Comparison of ENCODE assay signal across 8 cellular contexts in genomic region chr5:138177936-138178515, GRCh38.
DNase-seq lines count a peak whose midpoint lies in the region; ATAC-seq and TF ChIP-seq lines count a peak whose summit lies in the region.

No MANE protein-coding gene starts in this region.

- peaks cover 26 to 39% (median 35%) of the 10 kb centered on the region in 10 experiments for H3K4me1 ChIP-seq in BLaER1 treated with 17β-estradiol and CSF1 and Interleukin-3, amounts not matched to agents 10 nM and 100 nM

- ATAC-seq in GM19455 (IDR thresholded peaks at IDR 0.05; ENCODE audit: unreplicated experiment) = no peak
- ATAC-seq in HG02884 (IDR thresholded peaks at IDR 0.05; ENCODE audit: unreplicated experiment) = no peak

- peaks cover 53 to 70% (median 66%) of the 10 kb centered on the region in 11 experiments for H3K36me3 ChIP-seq in BLaER1 treated with 17β-estradiol and CSF1 and Interleukin-3, amounts not matched to agents 10 nM and 100 nM
- H3K36me3 ChIP-seq in brain microvascular endothelial cell (replicated peaks) = peaks cover 13% of the 10 kb centered on the region

- H3K27me3 ChIP-seq in BLaER1 treated with 17β-estradiol and CSF1 and Interleukin-3, amounts not matched to agents 10 nM and 100 nM = no peaks in the 10 kb centered on the region
- H3K27me3 ChIP-seq in brain microvascular endothelial cell (replicated peaks) = no peaks in the 10 kb centered on the region

- H3K27ac ChIP-seq in BLaER1 treated with 17β-estradiol and CSF1 and Interleukin-3, amounts not matched to agents 10 nM and 100 nM = peak overlapping the region; percentile 71 to 96 (median 92)
- peak overlapping the region; percentile 83 for H3K27ac ChIP-seq in brain microvascular endothelial cell

- H3K4me2 ChIP-seq in BLaER1 treated with 17β-estradiol and CSF1 and Interleukin-3, amounts not matched to agents 10 nM and 100 nM = peak overlapping the region; percentile 88 to 98 (median 94)

- DNase-seq in GM19240 (ENCODE audit: insufficient read length, low spot score) (peak; percentile 12), NCI-H748 treated with DMSO at 0.1 percent for 48 hours (lab: John Stamatoyannopoulos, UW) (peak; percentile 6), brain microvascular endothelial cell (peak; percentile 28), iPS-NIHi11 (ENCODE audit: low spot score) (peak; percentile 67)
- peak; percentile 12 for DNase-seq in stimulated activated CD4-positive, alpha-beta T cell treated with anti-CD3 and anti-CD28 coated beads, Interleukin-1b, Interleukin-23, amount 100 ng/mL, for 48 hours

- TF ChIP-seq CTCF in brain microvascular endothelial cell (IDR thresholded peaks at IDR 0.05; ENCODE audit: low read depth, low read length, missing control alignments) = no peak

- peak overlapping the region; percentile 86 to 95 (median 91) for H3K9ac ChIP-seq in BLaER1 treated with 17β-estradiol and CSF1 and Interleukin-3, amounts not matched to agents 10 nM and 100 nM

- peaks cover 0 to 60% (median 41%) of the 10 kb centered on the region in 11 experiments; a peak in 18 of 22 replicates for H4K20me1 ChIP-seq in BLaER1 treated with 17β-estradiol and CSF1 and Interleukin-3, amounts not matched to agents 10 nM and 100 nM

- no peaks in the 10 kb centered on the region for H3K9me3 ChIP-seq in BLaER1 treated with 17β-estradiol and CSF1 and Interleukin-3, amounts not matched to agents 10 nM and 100 nM (replicated peaks in 1 of 11)

- peak overlapping the region; percentile 81 to 99 (median 86) for H3K4me3 ChIP-seq in BLaER1 treated with 17β-estradiol and CSF1 and Interleukin-3, amounts not matched to agents 10 nM and 100 nM
- peak overlapping the region; percentile 98 for H3K4me3 ChIP-seq in brain microvascular endothelial cell (ENCODE audit: low read depth, low read length)

- in situ Hi-C loops in brain microvascular endothelial cell (cut with HindIII; ENCODE audit: low pct_ligation_motif_present, low sequenced_read_pairs) = no loop called here

Comparison
In these comparisons a context has a peak if more than half of its experiments do, and no peak if none do; other contexts are left out.
1. DNase-seq: peak in every context shown above with its lines; median percentile 67 in iPS-NIHi11; 28 in brain microvascular endothelial cell; 12 in GM19240; 12 in stimulated activated CD4-positive, alpha-beta T cell treated with anti-CD3 and anti-CD28 coated beads, Interleukin-1b, Interleukin-23, amount 100 ng/mL, for 48 hours; 6 in NCI-H748 treated with DMSO at 0.1 percent for 48 hours.